21 cellular contexts compared by ENCODE assay signal in the genomic region with DNA sequence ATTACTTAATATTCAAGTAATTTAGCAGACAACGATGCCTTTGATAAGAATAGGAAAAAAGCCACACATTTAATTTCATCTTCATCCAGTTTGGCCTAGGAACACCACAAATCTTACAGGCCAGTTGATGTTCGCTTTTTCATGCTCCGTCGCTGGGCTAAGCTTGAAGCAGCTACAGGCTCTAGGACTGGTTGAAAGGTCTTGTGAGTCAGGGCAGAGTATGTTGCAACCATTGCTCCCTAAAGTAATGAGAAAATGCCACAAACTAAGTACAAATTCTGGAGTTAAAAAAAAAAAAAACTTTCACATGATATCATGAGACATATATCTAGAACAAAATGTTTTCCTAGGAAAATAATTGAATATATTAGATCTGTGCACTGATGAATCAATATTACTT.
A peak's percentile ranks its signal among the peaks of the same experiment; 100 is the strongest.
DNase-seq lines count a peak whose midpoint lies in the region; ATAC-seq, FAIRE-seq and TF ChIP-seq lines count a peak whose summit lies in the region.
"Had no signal": no experiment of that assay in that cellular context is flagged by ENCODE, and none has a peak within 500 bp of the region (broad histone marks: within the 10 kb centered on the region; RNA-seq: fewer than 3 reads in every experiment).

No MANE protein-coding gene starts in this region.

- DNase-seq in AG10803 (ENCODE audit: low read depth) (peak; percentile 21), LHCN-M2 (ENCODE audit: low read depth) (peak; percentile 43), choroid plexus epithelial cell (ENCODE audit: low read depth) (peak; percentile 31), kidney (peak; percentile 22), dedifferentiated amniotic fluid mesenchymal stem cell (ENCODE audit: extremely low spot score) (no peak), H54 (ENCODE audit: insufficient read length, low spot score) (no peak), C1 segment of cervical spinal cord (lab: John Stamatoyannopoulos, UW) (no peak)
- DNase-seq: hypothalamus; left ventricle myocardium superior; natural killer cell; NCI-H146; NCI-H2171; OCI-M1; retina; stimulated activated CD4-positive, alpha-beta T cell treated with anti-CD3 and anti-CD28 coated beads, Interleukin-12 subunit alpha, Interleukin-12 subunit beta, amount 100 ng/mL, for 4 hours; stimulated activated naive CD4-positive, alpha-beta T cell treated with Interleukin-2 at 50 U/mL for 16 hours had no signal

- H3K9me3 ChIP-seq in kidney (ENCODE audit: control insufficient read depth in 1 of 2, low read length in 2 of 2), result no peaks in the 10 kb centered on the region
- H3K9me3 ChIP-seq: thoracic aorta had no signal

- H3K4me1 ChIP-seq in kidney (ENCODE audit: control insufficient read depth in 1 of 2, insufficient read depth in 1 of 2, low read depth in 1 of 2, low read length in 2 of 2), result no peaks in the 10 kb centered on the region

- FAIRE-seq in kidney (lab: Jason Lieb, UNC) (no peak), H54 (lab: Jason Lieb, UNC) (no peak)

- intact Hi-C loops in kidney (cut with DNase I), result no loop called here

- H3K4me3 ChIP-seq in AG10803 (ENCODE audit: low read length) (no peak overlapping the region), choroid plexus epithelial cell (ENCODE audit: low read depth, low read length) (no peak overlapping the region), kidney (ENCODE audit: low read length in 2 of 2) (no peak overlapping the region)
- H3K4me3 ChIP-seq: thoracic aorta had no signal

- H3K27ac ChIP-seq in kidney (ENCODE audit: low read depth in 2 of 2, low read length in 2 of 2), result no peak overlapping the region
- H3K27ac ChIP-seq: thoracic aorta had no signal

- TF ChIP-seq POLR2A in H54 (IDR thresholded peaks at IDR 0.05; ENCODE audit: low read depth, low read length), result no peak

- no peak overlapping the region for H3K9ac ChIP-seq in kidney (ENCODE audit: low read length in 2 of 2)

- TF ChIP-seq CTCF in AG10803 (conservative IDR thresholded peaks at IDR 0.05; ENCODE audit: low read length) (no peak), choroid plexus epithelial cell (conservative IDR thresholded peaks at IDR 0.05; ENCODE audit: low read depth, low read length) (no peak), kidney (IDR thresholded peaks at IDR 0.05; ENCODE audit: borderline replicate concordance, extremely low read depth, insufficient read depth) (no peak)

- no peak for ATAC-seq in HG02763 (IDR thresholded peaks at IDR 0.05; ENCODE audit: unreplicated experiment)
- ATAC-seq: activated naive CD4-positive, alpha-beta T cell treated with anti-CD3 and anti-CD28 coated beads, Interleukin-2, amount 50 U/mL, for 72 hours; left ventricle myocardium superior; natural killer cell; Right ventricle myocardium inferior; WTC11 had no signal

- no peaks in the 10 kb centered on the region for H3K36me3 ChIP-seq in kidney (ENCODE audit: control insufficient read depth in 1 of 2, insufficient read depth in 2 of 2, low read length in 2 of 2)
- H3K36me3 ChIP-seq: thoracic aorta had no signal

Comparison
In these comparisons a context has a peak if more than half of its experiments do, and no peak if none do; other contexts are left out.
1. DNase-seq: peak in AG10803 (single experiment), LHCN-M2 (single experiment), choroid plexus epithelial cell (single experiment) and kidney (single experiment); none in dedifferentiated amniotic fluid mesenchymal stem cell (single experiment), H54 (single experiment) and C1 segment of cervical spinal cord (0 of 14).